In genomic region chr20:23666189-23666588, GRCh38 we compare ENCODE assay signal across 12 cellular contexts. TPM values are rescaled to one million over a fixed set of nuclear protein-coding genes. Genes with fewer than 3 reads are reported as not detected.
DNase-seq lines count a peak whose midpoint lies in the region; ATAC-seq and TF ChIP-seq lines count a peak whose summit lies in the region.
"Had no signal": no experiment of that assay in that cellular context is flagged by ENCODE, and none has a peak within 500 bp of the region (broad histone marks: within the 10 kb centered on the region; RNA-seq: fewer than 3 reads in every experiment).

No MANE protein-coding gene starts in this region.

- peak; percentile 9 for DNase-seq in NCI-H82 (lab: John Stamatoyannopoulos, UW)
- DNase-seq in NCI-H82 treated with DMSO at 0.1 percent for 48 hours (lab: John Stamatoyannopoulos, UW; ENCODE audit: unreplicated experiment): no peak
- peak; percentile 28 for DNase-seq in LHCN-M2 (ENCODE audit: low read depth)
- no peak for DNase-seq in chondrocyte (ENCODE audit: low spot score)
- DNase-seq in lower leg skin (ENCODE audit: low spot score in 2 of 2): peak; percentile 9 to 52
- DNase-seq in Peyer's patch: no peak
- no peak for DNase-seq in activated CD8-positive, alpha-beta memory T cell treated with anti-CD3 and anti-CD28 coated beads, Interleukin-2, amount 50 U/mL, for 4 hours
- DNase-seq: activated naive CD8-positive, alpha-beta T cell treated with anti-CD3 and anti-CD28 coated beads for 36 hours; cortex of kidney had no signal

- no peaks in the 10 kb centered on the region for H3K36me3 Mint-ChIP-seq in chondrocyte (ENCODE audit: low read depth)
- H3K36me3 Mint-ChIP-seq: activated naive CD8-positive, alpha-beta T cell treated with anti-CD3 and anti-CD28 coated beads for 36 hours had no signal

- no peaks in the 10 kb centered on the region for H3K36me3 ChIP-seq in Peyer's patch

- no peak for TF ChIP-seq POLR2A in lower leg skin (IDR thresholded peaks at IDR 0.05)
- TF ChIP-seq POLR2A in Peyer's patch (IDR thresholded peaks at IDR 0.05): no peak

- no peak for ATAC-seq in HG03045 (IDR thresholded peaks at IDR 0.05; ENCODE audit: unreplicated experiment)

- H3K27me3 Mint-ChIP-seq in chondrocyte (ENCODE audit: low read depth): no peaks in the 10 kb centered on the region
- H3K27me3 Mint-ChIP-seq: activated naive CD8-positive, alpha-beta T cell treated with anti-CD3 and anti-CD28 coated beads for 36 hours had no signal

- no peak overlapping the region for H3K27ac ChIP-seq in Peyer's patch

- H3K9me3 Mint-ChIP-seq in chondrocyte (ENCODE audit: low read depth): no peaks in the 10 kb centered on the region
- H3K9me3 Mint-ChIP-seq: activated naive CD8-positive, alpha-beta T cell treated with anti-CD3 and anti-CD28 coated beads for 36 hours had no signal

- intact Hi-C loops in lower leg skin (cut with DNase I; ENCODE audit: low total_unique reads): no loop called here

- peaks cover 0 to 2% (median 0%) of the 10 kb centered on the region in 4 donors for H3K4me1 ChIP-seq in Peyer's patch

- peak; percentile 41 for TF ChIP-seq CTCF in chondrocyte (IDR thresholded peaks at IDR 0.05)
- no peak for TF ChIP-seq CTCF in lower leg skin (IDR thresholded peaks at IDR 0.05)
- TF ChIP-seq CTCF in Peyer's patch (IDR thresholded peaks at IDR 0.05): no peak

- H3K4me3 Mint-ChIP-seq in chondrocyte (ENCODE audit: unreplicated experiment): no peak overlapping the region
- H3K4me3 Mint-ChIP-seq: activated naive CD8-positive, alpha-beta T cell treated with anti-CD3 and anti-CD28 coated beads for 36 hours had no signal

- H3K9me3 ChIP-seq in Peyer's patch: no peaks in the 10 kb centered on the region

- H3K27me3 ChIP-seq in Peyer's patch: no peaks in the 10 kb centered on the region

- H3K27ac Mint-ChIP-seq in chondrocyte (ENCODE audit: unreplicated experiment): no peak overlapping the region
- H3K27ac Mint-ChIP-seq: activated naive CD8-positive, alpha-beta T cell treated with anti-CD3 and anti-CD28 coated beads for 36 hours had no signal

- no peaks in the 10 kb centered on the region for H3K4me1 Mint-ChIP-seq in chondrocyte (ENCODE audit: low read depth)
- H3K4me1 Mint-ChIP-seq: activated naive CD8-positive, alpha-beta T cell treated with anti-CD3 and anti-CD28 coated beads for 36 hours had no signal

- 91 to 96% methylated on average over 4 of the region's 4 CpGs for WGBS in lower leg skin, 2 donors

- no peak overlapping the region for H3K4me3 ChIP-seq in lower leg skin (ENCODE audit: low read depth, poor library complexity, severe bottlenecking)
- H3K4me3 ChIP-seq in Peyer's patch: no peak overlapping the region

RNA-seq across cellular contexts. Expression of gene CST4, which starts 22.6 kb away (rescaled TPM):
- total RNA-seq in LHCN-M2 (2014; rRNA removed): not detected in 2 replicates
- not detected for polyA plus RNA-seq in LHCN-M2 (2012)
- total RNA-seq in chondrocyte: not detected in 3 replicates
- not detected for total RNA-seq in lower leg skin
- total RNA-seq in Peyer's patch: not detected
- total RNA-seq: activated naive CD8-positive, alpha-beta T cell treated with anti-CD3 and anti-CD28 coated beads for 36 hours; liver; urinary bladder had no signal
- polyA plus RNA-seq: liver, urinary bladder had no signal

RNA-seq across cellular contexts. Expression of gene CST3, which starts 28.4 kb away (rescaled TPM):
- total RNA-seq in LHCN-M2 (2014; rRNA removed) (356 and 431 TPM in 2 replicates), chondrocyte (452 to 487 TPM (median 481 TPM) in 3 replicates), lower leg skin (100 to 1,000 TPM; 348 to 760 (median 498) TPM), Peyer's patch (1,000 to 10,000 TPM in 2 of 4 donors, 100 to 1,000 TPM in 2; 221 to 1,587 (median 1,027) TPM)
- polyA plus RNA-seq in LHCN-M2 (2012): 395 TPM

Comparison
In these comparisons a context has a peak if more than half of its experiments do, and no peak if none do; other contexts are left out.
1. DNase-seq: peak in NCI-H82 (single experiment), LHCN-M2 (single experiment) and lower leg skin (2 of 2); none in NCI-H82 treated with DMSO at 0.1 percent for 48 hours (single experiment), chondrocyte (single experiment), Peyer's patch (0 of 3) and activated CD8-positive, alpha-beta memory T cell treated with anti-CD3 and anti-CD28 coated beads, Interleukin-2, amount 50 U/mL, for 4 hours (single experiment).